ENCODE assay signal across 8 cellular contexts in genomic region chr1:243253927-243254232, GRCh38. TPM values are rescaled to one million over a fixed set of nuclear protein-coding genes. Genes with fewer than 3 reads are reported as not detected.
DNase-seq lines count a peak whose midpoint lies in the region; ATAC-seq and TF ChIP-seq lines count a peak whose summit lies in the region.

No MANE protein-coding gene starts in this region.

- no peak for DNase-seq in NB4 (ENCODE audit: low read depth)
- peak; percentile 8 for DNase-seq in neural progenitor cell (ENCODE audit: low spot score)
- no peak for DNase-seq in OCI-M1 (lab: John Stamatoyannopoulos, UW)
- no peak for DNase-seq in LoVo (ENCODE audit: low spot score)

- H3K79me2 ChIP-seq in DOHH2 (ENCODE audit: control insufficient read depth, low read length) (peaks cover 88% of the 10 kb centered on the region), neural progenitor cell (ENCODE audit: low read depth) (peaks cover 75% of the 10 kb centered on the region)

- H3K9ac ChIP-seq in duodenal mucosa (ENCODE audit: low read depth in 1 of 2, low read length in 2 of 2), result peak overlapping the region; percentile 31 to 80
- H3K9ac ChIP-seq in neural progenitor cell, result peak overlapping the region; percentile 57

- peak overlapping the region; percentile 83; the same call in 1 of the 2 replicates for H3K27ac ChIP-seq in DOHH2 (ENCODE audit: low read depth, low read length)
- H3K27ac ChIP-seq in duodenal mucosa (ENCODE audit: low read depth, low read length), result no peak overlapping the region
- peak overlapping the region; percentile 87 for H3K27ac ChIP-seq in neural progenitor cell

- H3K36me3 Mint-ChIP-seq in neural progenitor cell, result peaks cover 28% of the 10 kb centered on the region

- peaks cover 22% of the 10 kb centered on the region for H3K9me3 Mint-ChIP-seq in neural progenitor cell

- no peaks in the 10 kb centered on the region for H3K9me2 ChIP-seq in DOHH2 (replicated peaks; ENCODE audit: control insufficient read depth, low read length)

- H3K4me1 Mint-ChIP-seq in neural progenitor cell, result peaks cover 10% of the 10 kb centered on the region

- 0 out of 2 replicates have a peak, but pooled peaks cover 2% of the 10 kb centered on the region for H3K36me3 ChIP-seq in DOHH2 (ENCODE audit: control insufficient read depth, low read length)
- H3K36me3 ChIP-seq in duodenal mucosa (ENCODE audit: control insufficient read depth in 1 of 2, insufficient read depth in 2 of 2, low read length in 2 of 2), result no peaks in the 10 kb centered on the region
- no peaks in the 10 kb centered on the region for H3K36me3 ChIP-seq in neural progenitor cell

- no peaks in the 10 kb centered on the region for H4K20me1 ChIP-seq in DOHH2 (ENCODE audit: control insufficient read depth, insufficient read depth, low read depth, low read length)
- H4K20me1 ChIP-seq in neural progenitor cell (ENCODE audit: low read depth), result peaks cover 53% of the 10 kb centered on the region

- no peaks in the 10 kb centered on the region; the same call in 1 of the 2 replicates for H3F3A ChIP-seq in DOHH2 (ENCODE audit: control insufficient read depth, insufficient read depth)
- peaks cover 15% of the 10 kb centered on the region for H3F3A ChIP-seq in neural progenitor cell (ENCODE audit: low read depth)

- no peaks in the 10 kb centered on the region for H3K27me3 ChIP-seq in DOHH2 (ENCODE audit: control insufficient read depth, low read length)
- no peaks in the 10 kb centered on the region for H3K27me3 ChIP-seq in duodenal mucosa (ENCODE audit: control insufficient read depth in 1 of 2, insufficient read depth in 2 of 2, low read length in 2 of 2)
- no peaks in the 10 kb centered on the region for H3K27me3 ChIP-seq in neural progenitor cell

- peaks cover 36% of the 10 kb centered on the region for H3K4me1 ChIP-seq in DOHH2 (ENCODE audit: control insufficient read depth, low read length)
- H3K4me1 ChIP-seq in duodenal mucosa (ENCODE audit: control insufficient read depth in 1 of 2, insufficient read depth in 2 of 2, low read length in 2 of 2), result peaks cover 17 to 29% of the 10 kb centered on the region in 2 donors
- peaks cover 26% of the 10 kb centered on the region for H3K4me1 ChIP-seq in neural progenitor cell

- H3K4me3 ChIP-seq in DOHH2 (ENCODE audit: low read length) (peak overlapping the region; percentile 97), NB4 (ENCODE audit: low read depth, low read length) (peak overlapping the region; percentile 78), duodenal mucosa (ENCODE audit: low read depth in 1 of 2, low read length in 2 of 2) (peak overlapping the region; percentile 89 to 95), neural progenitor cell (peak overlapping the region; percentile 64)

- peak overlapping the region; percentile 100 for H3K4me3 Mint-ChIP-seq in neural progenitor cell

- peaks cover 4% of the 10 kb centered on the region for H3K27me3 Mint-ChIP-seq in neural progenitor cell (ENCODE audit: insufficient read depth, low read depth)

- no peak overlapping the region for H2AFZ ChIP-seq in neural progenitor cell (replicated peaks)

- peak overlapping the region; percentile 26 for H3K27ac Mint-ChIP-seq in neural progenitor cell

- no peaks in the 10 kb centered on the region for H3K9me3 ChIP-seq in DOHH2 (ENCODE audit: control insufficient read depth, insufficient read depth, low read length)
- no peaks in the 10 kb centered on the region for H3K9me3 ChIP-seq in duodenal mucosa (ENCODE audit: control insufficient read depth in 1 of 2, low read length in 2 of 2)
- no peaks in the 10 kb centered on the region for H3K9me3 ChIP-seq in neural progenitor cell (ENCODE audit: low read depth)

- no peak for TF ChIP-seq POLR2A in NB4 (IDR thresholded peaks at IDR 0.05; ENCODE audit: extremely low read depth, insufficient read length)

- TF ChIP-seq CTCF in DOHH2 (IDR thresholded peaks at IDR 0.05; ENCODE audit: low read depth, low read length, poor library complexity, severe bottlenecking), result no peak
- no peak for TF ChIP-seq CTCF in NB4 (IDR thresholded peaks at IDR 0.05; ENCODE audit: low read depth, low read length)
- no peak for TF ChIP-seq CTCF in neural progenitor cell (IDR thresholded peaks at IDR 0.05)

- H3K4me2 ChIP-seq in DOHH2 (ENCODE audit: low read length), result peak overlapping the region; percentile 78
- peak overlapping the region; percentile 97 for H3K4me2 ChIP-seq in neural progenitor cell

- ATAC-seq in GM18873 (IDR thresholded peaks at IDR 0.05; ENCODE audit: low FRiP score, unreplicated experiment) (no peak), HG03159 (IDR thresholded peaks at IDR 0.05; ENCODE audit: unreplicated experiment) (no peak)

RNA-seq across cellular contexts. Expression of gene CEP170, which starts 1.2 kb away (rescaled TPM):
- 103 and 126 TPM in 2 replicates for total RNA-seq in neural progenitor cell (ENCODE audit: low replicate concordance)

RNA-seq across cellular contexts. Expression of gene SDCCAG8, which starts 2.0 kb away (rescaled TPM):
- 19.6 and 30.3 TPM in 2 replicates for total RNA-seq in neural progenitor cell (ENCODE audit: low replicate concordance)
